Comparison of ENCODE assay signal across 21 cellular contexts in the genomic region with DNA sequence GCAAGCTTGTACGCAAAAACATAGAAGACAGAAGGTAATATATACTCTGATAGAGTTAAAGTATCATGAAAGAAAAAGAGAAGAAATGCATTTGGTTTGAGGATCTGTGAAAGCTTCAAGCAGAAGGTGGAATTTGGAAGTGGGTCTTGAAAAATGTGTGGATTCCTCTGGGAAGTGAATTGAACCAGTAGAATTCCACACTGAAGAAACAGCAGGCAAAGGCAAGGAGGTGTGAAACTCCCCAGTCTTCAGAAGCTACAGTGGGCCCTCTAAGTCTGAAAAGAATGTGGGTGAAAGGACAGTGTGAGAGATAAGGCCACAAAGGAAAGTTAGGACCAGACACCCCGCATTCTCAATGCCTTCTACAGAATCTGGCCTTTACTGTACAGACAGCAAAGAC. TPM values are rescaled to one million over a fixed set of nuclear protein-coding genes. Genes with fewer than 3 reads are reported as not detected.
"Had no signal": no experiment of that assay in that cellular context is flagged by ENCODE, and none has a peak within 500 bp of the region (broad histone marks: within the 10 kb centered on the region; RNA-seq: fewer than 3 reads in every experiment).

No MANE protein-coding gene starts in this region.

- DNase-seq: activated B cell treated with CpG ODN at 0.5 μM for 24 hours; activated CD4-positive, alpha-beta T cell treated with anti-CD3 and anti-CD28 coated beads for 4 hours; activated CD4-positive, alpha-beta T cell treated with anti-CD3 and anti-CD28 coated beads, Interleukin-2, amount 50 U/mL, for 48 hours; activated CD8-positive, alpha-beta memory T cell treated with anti-CD3 and anti-CD28 coated beads, Interleukin-2, amount 50 U/mL, for 48 hours; activated naive CD4-positive, alpha-beta T cell; activated T-cell treated with anti-CD3 and anti-CD28 coated beads, Interleukin-2, amount 50 U/mL, for 4 hours; cerebellar nuclear complex; endodermal cell; midbrain; natural killer cell; retina; spleen; stimulated activated CD4-positive, alpha-beta T cell treated with anti-CD3 and anti-CD28 coated beads, Interleukin-4, amount 100 ng/mL, for 1 hour; stimulated activated naive CD4-positive, alpha-beta T cell; SW 1271; T-helper 17 cell; upper lobe of left lung had no signal

- H3K27ac ChIP-seq: adrenal gland, spleen had no signal

- H3K9me3 ChIP-seq: adrenal gland, spleen, upper lobe of left lung had no signal

- H3K36me3 ChIP-seq: adrenal gland, spleen, upper lobe of left lung had no signal

- H3K4me3 ChIP-seq: adrenal gland, coronary artery, lung, spleen, upper lobe of left lung had no signal

- ATAC-seq: activated T-cell treated with anti-CD3 and anti-CD28 coated beads, Interleukin-2, amount 50 U/mL, for 4 hours; natural killer cell; T-helper 17 cell had no signal

- H3K27me3 ChIP-seq: adrenal gland, spleen, upper lobe of left lung had no signal

RNA-seq across cellular contexts. Expression of a gene that starts 25.6 kb away (rescaled TPM):
- total RNA-seq: activated CD8-positive, alpha-beta memory T cell treated with anti-CD3 and anti-CD28 coated beads for 36 hours had no signal
